Comparison of ENCODE assay signal across 18 cellular contexts in the genomic region with DNA sequence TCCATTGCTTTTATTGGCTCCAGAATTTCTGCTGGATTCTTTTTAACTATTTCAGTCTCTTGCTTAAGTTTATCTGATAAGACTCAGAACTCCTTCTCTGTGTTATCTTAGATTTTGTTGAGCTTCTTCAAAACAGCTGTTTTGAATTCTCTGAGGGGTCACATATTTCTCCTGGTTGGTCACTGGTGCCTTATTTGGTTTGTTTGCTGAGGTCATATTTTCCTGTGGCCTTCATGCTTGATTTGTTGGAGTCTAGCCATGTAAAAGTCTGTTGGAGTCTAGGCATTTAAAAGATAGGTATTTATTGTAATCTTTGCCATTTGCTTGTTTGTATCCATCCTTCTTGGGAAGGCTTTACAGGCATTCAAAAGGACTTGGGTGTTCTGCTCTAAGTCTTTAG.
"Had no signal": no experiment of that assay in that cellular context is flagged by ENCODE, and none has a peak within 500 bp of the region (broad histone marks: within the 10 kb centered on the region; RNA-seq: fewer than 3 reads in every experiment).

No MANE protein-coding gene starts in this region.

- H3K27me3 ChIP-seq: body of pancreas, spleen, testis, upper lobe of right lung had no signal

- H3K9me3 ChIP-seq: body of pancreas, SK-N-SH, spleen, testis, upper lobe of right lung had no signal

- H3K27ac ChIP-seq: body of pancreas, spleen, testis, upper lobe of right lung had no signal

- H3K4me3 ChIP-seq: body of pancreas, spleen, testis, upper lobe of right lung had no signal

- H3K4me2 ChIP-seq: SK-N-SH had no signal

- DNase-seq: activated CD4-positive, alpha-beta T cell treated with anti-CD3 and anti-CD28 coated beads, Interleukin-2, amount 50 U/mL, for 4 hours; activated CD4-positive, CD25-positive, alpha-beta regulatory T cell treated with anti-CD3 and anti-CD28 coated beads, Interleukin-2, amount 50 U/mL, for 72 hours; activated naive CD4-positive, alpha-beta T cell treated with anti-CD3 and anti-CD28 coated beads for 36 hours; activated naive CD8-positive, alpha-beta T cell treated with anti-CD3 and anti-CD28 coated beads, Interleukin-2, amount 50 U/mL, for 24 hours; activated T-cell treated with anti-CD3 and anti-CD28 coated beads, Interleukin-2, amount 50 U/mL, for 1 hour; body of pancreas; central memory CD4-positive, alpha-beta T cell; cortex of kidney; effector CD8-positive, alpha-beta T cell; mesendoderm; nephron progenitor cell; SK-N-SH; spleen; T-helper 1 cell; T1000; testis; upper lobe of right lung had no signal

- H3K9ac ChIP-seq: SK-N-SH had no signal

- H3K4me1 ChIP-seq: body of pancreas, spleen, testis, upper lobe of right lung had no signal

- ATAC-seq: activated naive CD8-positive, alpha-beta T cell treated with anti-CD3 and anti-CD28 coated beads, Interleukin-2, amount 50 U/mL, for 24 hours; body of pancreas; sciatic nerve had no signal

- H3K36me3 ChIP-seq: spleen, upper lobe of right lung had no signal
